ENCODE assay signal across 12 cellular contexts in the genomic region with DNA sequence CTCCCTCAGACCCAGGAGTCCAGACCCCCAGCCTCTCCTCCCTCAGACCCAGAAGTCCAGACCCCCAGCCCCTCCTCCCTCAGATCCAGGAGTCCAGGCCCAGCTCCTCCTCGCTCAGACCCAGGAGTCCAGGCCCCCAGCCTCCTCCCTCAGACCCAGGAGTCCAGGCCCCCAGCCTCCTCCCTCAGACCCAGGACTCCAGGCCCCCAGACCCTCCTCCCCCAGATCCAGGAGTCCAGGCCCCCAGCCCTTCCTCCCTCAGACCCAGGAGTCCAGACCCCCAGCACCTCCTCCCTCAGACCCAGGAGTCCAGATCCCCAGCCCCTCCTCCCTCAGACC. TPM values are rescaled to one million over a fixed set of nuclear protein-coding genes. Genes with fewer than 3 reads are reported as not detected.
DNase-seq lines count a peak whose midpoint lies in the region; ATAC-seq, FAIRE-seq and TF ChIP-seq lines count a peak whose summit lies in the region.
"Not testable (repeated sequence)": the region's sequence is repeated elsewhere in the genome, so short reads cannot be mapped to it uniquely, and the experiment has no call there.
"Had no signal": no experiment of that assay in that cellular context is flagged by ENCODE, and none has a peak within 500 bp of the region (broad histone marks: within the 10 kb centered on the region; RNA-seq: fewer than 3 reads in every experiment).

No MANE protein-coding gene starts in this region.

- H3K79me2 ChIP-seq in DND-41 (ENCODE audit: insufficient read depth, low read length) (peaks cover 27% of the 10 kb centered on the region), PC-9 (ENCODE audit: low read depth) (peaks cover 34% of the 10 kb centered on the region), K562 (ENCODE audit: control insufficient read depth, insufficient read depth, low read length) (peaks cover 22% of the 10 kb centered on the region)

- intact Hi-C loops in PC-9 (cut with micrococcal nuclease; ENCODE audit: unreplicated experiment) (loop anchor here (2.0 to 5.0 kb wide), 2 partner anchors 71 to 95 kb away; a partner anchor contains a TSS), K562 (cut with micrococcal nuclease) (loop anchor here (10.0 kb wide), 2 partner anchors 67 to 103 kb away; a partner anchor contains a TSS)
- intact Hi-C loops in naive thymus-derived CD4-positive, alpha-beta T cell (cut with micrococcal nuclease): loop anchor here in 1 of 2 donors (5.0 kb wide), 1 partner anchor 120 kb away; a partner anchor contains a TSS

- not testable (repeated sequence) for TF ChIP-seq EP300 in K562 (IDR thresholded peaks at IDR 0.05; ENCODE audit: low read length)

- not testable (repeated sequence) for BruUV-seq in PC-9 (replicated peaks; lab: Mats Ljungman, UMichigan); K562 (replicated peaks; lab: Mats Ljungman, UMichigan)

- H3K9me2 ChIP-seq in PC-9 (ENCODE audit: insufficient read depth): not testable (repeated sequence)

- not testable (repeated sequence) for DNase-seq in DND-41; PC-9; activated CD8-positive, alpha-beta memory T cell treated with anti-CD3 and anti-CD28 coated beads, Interleukin-2, amount 10 ng/mL, durations not matched to agents 7 days and 5 days; K562 (ENCODE audit: extremely low read depth in 1 of 4, low spot score in 3 of 4); naive thymus-derived CD4-positive, alpha-beta T cell

- H3K27ac Mint-ChIP-seq in activated CD8-positive, alpha-beta memory T cell treated with anti-CD3 and anti-CD28 coated beads, Interleukin-2, amount 10 ng/mL, durations not matched to agents 7 days and 5 days: not testable (repeated sequence)
- H3K27ac Mint-ChIP-seq in naive thymus-derived CD4-positive, alpha-beta T cell: peak overlapping the region in 3 of 9 donors; percentile 51 to 91 (median 87)

- peak overlapping the region; percentile 93 for H3K4me3 Mint-ChIP-seq in activated CD8-positive, alpha-beta memory T cell treated with anti-CD3 and anti-CD28 coated beads, Interleukin-2, amount 10 ng/mL, durations not matched to agents 7 days and 5 days
- H3K4me3 Mint-ChIP-seq in naive thymus-derived CD4-positive, alpha-beta T cell: peak overlapping the region in 8 of 10 donors; percentile 84 to 95 (median 94)

- POLR2A ChIA-PET in PC-9 (lab: Charles Lee; ENCODE audit: unreplicated experiment): interaction anchor here (0.6 to 1.5 kb wide), 6 partner anchors 28 to 192 kb away, joined by 4 to 9 read pairs (median 6); a partner anchor contains a TSS
- POLR2A ChIA-PET in K562 (lab: Yijun Ruan, JAX): interaction anchor here (0.5 to 2.1 kb wide), 8 partner anchors 8 to 1806 kb away, joined by 3 to 13 read pairs (median 4); a partner anchor contains a TSS
- POLR2A ChIA-PET in naive thymus-derived CD4-positive, alpha-beta T cell (lab: Charles Lee): interaction anchor here (0.6 to 1.7 kb wide), 8 partner anchors 8 to 76 kb away, joined by 3 to 11 read pairs (median 6); a partner anchor contains a TSS

- H3K27me3 Mint-ChIP-seq in activated CD8-positive, alpha-beta memory T cell treated with anti-CD3 and anti-CD28 coated beads, Interleukin-2, amount 10 ng/mL, durations not matched to agents 7 days and 5 days: peaks cover 36% of the 10 kb centered on the region
- H3K27me3 Mint-ChIP-seq in naive thymus-derived CD4-positive, alpha-beta T cell: peaks cover 9 to 48% (median 21%) of the 10 kb centered on the region in 5 donors

- ATAC-seq in DND-41 (ENCODE audit: insufficient read depth, low read depth); activated CD8-positive, alpha-beta memory T cell treated with anti-CD3 and anti-CD28 coated beads, Interleukin-2, amount 10 ng/mL, durations not matched to agents 7 days and 5 days; K562; naive thymus-derived CD4-positive, alpha-beta T cell: not testable (repeated sequence)

- H2AFZ ChIP-seq in DND-41 (ENCODE audit: low read depth, low read length) (peak overlapping the region; percentile 82), K562 (ENCODE audit: low read depth, low read length) (peak overlapping the region; percentile 94; the same call in 1 of the 2 replicates)
- not testable (repeated sequence) for H2AFZ ChIP-seq in PC-9

- not testable (repeated sequence) for TF ChIP-seq RAD21 in K562 (CRISPR knock-in tag; conservative IDR thresholded peaks at IDR 0.05 in 1 of 2, IDR thresholded peaks at IDR 0.05 in 1 of 2)

- H3K4me3 ChIP-seq in DND-41 (ENCODE audit: low read depth in 1 of 2, low read length in 2 of 2): peak overlapping the region in 1 of 2 experiments; percentile 85; a peak in 1 of 4 replicates
- not testable (repeated sequence) for H3K4me3 ChIP-seq in PC-9, K562
- H3K4me3 ChIP-seq in naive thymus-derived CD4-positive, alpha-beta T cell (ENCODE audit: low read length): peak overlapping the region; percentile 96

- peaks cover 15% of the 10 kb centered on the region for H3K36me3 Mint-ChIP-seq in activated CD8-positive, alpha-beta memory T cell treated with anti-CD3 and anti-CD28 coated beads, Interleukin-2, amount 10 ng/mL, durations not matched to agents 7 days and 5 days
- peaks cover 0 to 14% (median 0%) of the 10 kb centered on the region in 5 donors for H3K36me3 Mint-ChIP-seq in naive thymus-derived CD4-positive, alpha-beta T cell

- H3K9me3 ChIP-seq in DND-41 (ENCODE audit: insufficient read depth, low read length, severe bottlenecking); PC-9 (ENCODE audit: insufficient read depth, low read depth); K562 (replicated peaks; ENCODE audit: control insufficient read depth, insufficient read depth, low read depth, low read length); naive thymus-derived CD4-positive, alpha-beta T cell (ENCODE audit: control insufficient read depth in 2 of 3, low read length in 3 of 3): not testable (repeated sequence)

- H3F3A ChIP-seq in PC-9 (ENCODE audit: insufficient read depth, low read depth): peaks cover 45% of the 10 kb centered on the region

- in situ Hi-C loops in K562 (cut with MboI): not testable (repeated sequence)

- not testable (repeated sequence) for FAIRE-seq in K562 (lab: Jason Lieb, UNC)

- 0% methylated on average over 1 of the region's 1 CpG for WGBS in K562 (ENCODE audit: insufficient coverage, low coverage, missing lambda C conversion rate)

- not testable (repeated sequence) for H3K27ac ChIP-seq in DND-41 (ENCODE audit: low read length); PC-9; naive thymus-derived CD4-positive, alpha-beta T cell (ENCODE audit: low read depth, low read length)
- peak overlapping the region; percentile 12; the same call in 1 of the 3 replicates for H3K27ac ChIP-seq in K562 (ENCODE audit: extremely low read depth, low read depth, low read length)

- CTCF ChIA-PET in PC-9 (lab: Charles Lee) (interaction anchor here (0.5 to 1.6 kb wide), 8 partner anchors 23 to 1674 kb away, joined by 3 to 30 read pairs (median 6); no protein-coding TSS in a partner anchor), K562 (lab: Yijun Ruan, JAX; ENCODE audit: low intra/inter-chr PET ratio) (interaction anchor here (1.4 kb wide), 1 partner anchor 192 kb away, joined by 4 read pairs; no protein-coding TSS in a partner anchor)
- CTCF ChIA-PET in activated CD8-positive, alpha-beta memory T cell treated with anti-CD3 and anti-CD28 coated beads, Interleukin-2, amount 10 ng/mL, durations not matched to agents 7 days and 5 days (lab: Charles Lee): interaction anchor here (0.7 to 2.2 kb wide), 34 partner anchors 10 to 225 kb away, joined by 3 to 67 read pairs (median 5); a partner anchor contains a TSS
- CTCF ChIA-PET in naive thymus-derived CD4-positive, alpha-beta T cell (lab: Charles Lee): interaction anchor here (0.9 to 2.2 kb wide), 6 partner anchors 9 to 97 kb away, joined by 6 to 11 read pairs (median 8); no protein-coding TSS in a partner anchor

- not testable (repeated sequence) for H3K9me1 ChIP-seq in K562 (ENCODE audit: control insufficient read depth, insufficient read depth, low read length)

- H3K4me1 Mint-ChIP-seq in activated CD8-positive, alpha-beta memory T cell treated with anti-CD3 and anti-CD28 coated beads, Interleukin-2, amount 10 ng/mL, durations not matched to agents 7 days and 5 days: peaks cover 21% of the 10 kb centered on the region
- peaks cover 5 to 46% (median 36%) of the 10 kb centered on the region in 7 donors for H3K4me1 Mint-ChIP-seq in naive thymus-derived CD4-positive, alpha-beta T cell

- H3K9me3 Mint-ChIP-seq in activated CD8-positive, alpha-beta memory T cell treated with anti-CD3 and anti-CD28 coated beads, Interleukin-2, amount 10 ng/mL, durations not matched to agents 7 days and 5 days (ENCODE audit: low read depth); naive thymus-derived CD4-positive, alpha-beta T cell: not testable (repeated sequence)

- not testable (repeated sequence) for TF ChIP-seq CTCF in DND-41 (IDR thresholded peaks at IDR 0.05; ENCODE audit: borderline replicate concordance, extremely low read depth, low read length, poor library complexity, severe bottlenecking); PC-9 (conservative IDR thresholded peaks at IDR 0.05); K562 (IDR thresholded peaks at IDR 0.05 in 2 of 3, conservative IDR thresholded peaks at IDR 0.05 in 1 of 3; ENCODE audit: insufficient read depth in 2 of 3, low read depth in 1 of 3, low read length in 3 of 3)

- H3K4me1 ChIP-seq in DND-41 (ENCODE audit: insufficient read depth, low read length): peaks cover 20% of the 10 kb centered on the region
- H3K4me1 ChIP-seq in PC-9 (replicated peaks; ENCODE audit: insufficient read depth): not testable (repeated sequence)
- H3K4me1 ChIP-seq in K562 (replicated peaks in 1 of 2; ENCODE audit: control insufficient read depth in 2 of 2, insufficient read depth in 2 of 2, low read length in 2 of 2): peaks cover 19 to 69% of the 10 kb centered on the region in 2 experiments; a peak in 4 of 5 replicates
- H3K4me1 ChIP-seq in naive thymus-derived CD4-positive, alpha-beta T cell (ENCODE audit: control insufficient read depth in 2 of 2, insufficient read depth in 2 of 2, low read length in 2 of 2): peaks cover 15 to 32% of the 10 kb centered on the region in 2 donors

- H3K9ac ChIP-seq in DND-41 (ENCODE audit: low read depth, low read length): peak overlapping the region; percentile 85
- peak overlapping the region in 1 of 2 experiments; percentile 98; a peak in 2 of 4 replicates for H3K9ac ChIP-seq in K562 (ENCODE audit: insufficient read depth in 1 of 2, low read depth in 2 of 2, low read length in 2 of 2)

- H3K4me2 ChIP-seq in DND-41 (ENCODE audit: insufficient read depth, low read length): peak overlapping the region; percentile 76
- H3K4me2 ChIP-seq in PC-9: peak overlapping the region; percentile 99; the same call in 1 of the 2 replicates
- peak overlapping the region; percentile 91; the same call in 1 of the 2 replicates for H3K4me2 ChIP-seq in K562 (ENCODE audit: insufficient read depth, low read length)

- H3K27me3 ChIP-seq in DND-41 (ENCODE audit: insufficient read depth, low read length, poor library complexity): peaks cover 39% of the 10 kb centered on the region
- H3K27me3 ChIP-seq in PC-9 (ENCODE audit: insufficient read depth, low read depth): peaks cover 11% of the 10 kb centered on the region
- not testable (repeated sequence) for H3K27me3 ChIP-seq in K562 (ENCODE audit: control insufficient read depth in 2 of 2, insufficient read depth in 2 of 2, low read length in 2 of 2)
- peaks cover 9 to 21% of the 10 kb centered on the region in 2 donors for H3K27me3 ChIP-seq in naive thymus-derived CD4-positive, alpha-beta T cell (ENCODE audit: control insufficient read depth in 2 of 2, insufficient read depth in 2 of 2, low read length in 2 of 2)

- not testable (repeated sequence) for H4K20me1 ChIP-seq in DND-41 (ENCODE audit: insufficient read depth, low read length); K562 (replicated peaks; ENCODE audit: control insufficient read depth, insufficient read depth, low read length)
- peaks cover 15% of the 10 kb centered on the region for H4K20me1 ChIP-seq in PC-9 (ENCODE audit: insufficient read depth)

- not testable (repeated sequence) for TF ChIP-seq POLR2A in K562 (conservative IDR thresholded peaks at IDR 0.05)

- H3K36me3 ChIP-seq in DND-41 (ENCODE audit: insufficient read depth, low read length): peaks cover 25% of the 10 kb centered on the region
- H3K36me3 ChIP-seq in PC-9 (ENCODE audit: low read depth): peaks cover 24% of the 10 kb centered on the region
- H3K36me3 ChIP-seq in K562 (ENCODE audit: control insufficient read depth, insufficient read depth, low read length): peaks cover 25% of the 10 kb centered on the region
- peaks cover 0 to 30% (median 10%) of the 10 kb centered on the region in 3 experiments for H3K36me3 ChIP-seq in naive thymus-derived CD4-positive, alpha-beta T cell (ENCODE audit: control insufficient read depth in 2 of 3, insufficient read depth in 3 of 3, low read length in 3 of 3)

RNA-seq across cellular contexts. Expression of a gene that starts 0.6 kb away (rescaled TPM):
- total RNA-seq in PC-9 (2021) (220 and 261 TPM in 2 replicates), K562 (2014; rRNA removed) (54.2 and 66.1 TPM in 2 replicates), K562 (2014; rRNA removed; fragmentation: Illumina TruSeq; extraction: Trizol) (49.1 and 52.5 TPM in 2 replicates), K562 (2015; rRNA removed; fragmentation: Illumina TruSeq; extraction: Trizol) (58.5 and 60.6 TPM in 2 replicates), K562 (2021) (133 and 138 TPM in 2 replicates)
- total RNA-seq in activated CD8-positive, alpha-beta memory T cell treated with anti-CD3 and anti-CD28 coated beads, Interleukin-2, amount 10 ng/mL, durations not matched to agents 7 days and 5 days: 10 to 100 TPM; 64.8 to 72.2 TPM
- 108 and 202 TPM in 2 replicates for total RNA-seq in K562 (2011; cell fraction: chromatin; rRNA removed; ENCODE audit: low replicate concordance)
- total RNA-seq in K562 (2011; cell fraction: nucleolus; rRNA removed): 194 and 232 TPM in 2 replicates
- 218 and 234 TPM in 2 replicates for total RNA-seq in K562 (2011; cell fraction: nucleoplasm; rRNA removed)
- polyA plus RNA-seq in K562 (2011; rRNA removed) (82.9 and 185 TPM in 2 replicates), K562 (2014; fragmentation: Illumina TruSeq; extraction: Trizol) (165 and 185 TPM in 2 replicates), K562 (2014; fragmentation: Nextera tagmentation; extraction: Ambion mirVana) (10 to 100 TPM in 1 of 2 experiments, 1 to 10 TPM in 1; 6.1 to 11.1 TPM), K562 (2014; rRNA removed) (75.0 and 76.4 TPM in 2 replicates)
- polyA plus RNA-seq in K562 (2011; cell fraction: cytosol; rRNA removed): 130 and 145 TPM in 2 replicates
- polyA plus RNA-seq in K562 (2011; cell fraction: nucleus; rRNA removed): 95.0 and 123 TPM in 2 replicates
- polyA plus RNA-seq in K562 (2012): 104 and 182 TPM in 2 replicates
- polyA minus RNA-seq in K562 (2011; rRNA and poly(A)+ RNA removed): 42.4 and 68.6 TPM in 2 replicates
- 60.7 and 117 TPM in 2 replicates for polyA minus RNA-seq in K562 (2011; cell fraction: cytosol; rRNA and poly(A)+ RNA removed)
- polyA minus RNA-seq in K562 (2011; cell fraction: nucleus; rRNA and poly(A)+ RNA removed): 10.4 and 21.3 TPM in 2 replicates
- 10 to 100 TPM; 42.7 to 73.9 (median 52.3) TPM for total RNA-seq in naive thymus-derived CD4-positive, alpha-beta T cell
- 10 to 100 TPM; 22.2 to 24.3 TPM for polyA plus RNA-seq in naive thymus-derived CD4-positive, alpha-beta T cell

RNA-seq across cellular contexts. Expression of a gene that starts 1.5 kb away (rescaled TPM):
- total RNA-seq in PC-9 (2021) (3.2 and 3.8 TPM in 2 replicates), K562 (2014; rRNA removed) (4.7 and 5.3 TPM in 2 replicates), K562 (2014; rRNA removed; fragmentation: Illumina TruSeq; extraction: Trizol) (0.86 and 0.98 TPM in 2 replicates), K562 (2015; rRNA removed; fragmentation: Illumina TruSeq; extraction: Trizol) (1.8 and 2.7 TPM in 2 replicates), K562 (2021) (24.7 and 31.5 TPM in 2 replicates)
- total RNA-seq in activated CD8-positive, alpha-beta memory T cell treated with anti-CD3 and anti-CD28 coated beads, Interleukin-2, amount 10 ng/mL, durations not matched to agents 7 days and 5 days: under 1 TPM; 0.09 to 0.18 TPM
- 10.1 and 29.7 TPM in 2 replicates for total RNA-seq in K562 (2011; cell fraction: chromatin; rRNA removed; ENCODE audit: low replicate concordance)
- 20.7 and 23.5 TPM in 2 replicates for total RNA-seq in K562 (2011; cell fraction: nucleolus; rRNA removed)
- total RNA-seq in K562 (2011; cell fraction: nucleoplasm; rRNA removed): 16.9 and 17.3 TPM in 2 replicates
- polyA plus RNA-seq in K562 (2011; rRNA removed) (0.95 and 2.5 TPM in 2 replicates), K562 (2014; fragmentation: Illumina TruSeq; extraction: Trizol) (7.5 and 12.0 TPM in 2 replicates), K562 (2014; fragmentation: Nextera tagmentation; extraction: Ambion mirVana) (under 1 TPM; 0.32 to 0.55 TPM), K562 (2014; rRNA removed) (5.3 and 5.6 TPM in 2 replicates)
- 2.4 and 3.0 TPM in 2 replicates for polyA plus RNA-seq in K562 (2011; cell fraction: cytosol; rRNA removed)
- 10.1 and 14.4 TPM in 2 replicates for polyA plus RNA-seq in K562 (2011; cell fraction: nucleus; rRNA removed)
- 12.9 and 14.4 TPM in 2 replicates for polyA plus RNA-seq in K562 (2012)
- 1.9 and 2.3 TPM in 2 replicates for polyA minus RNA-seq in K562 (2011; rRNA and poly(A)+ RNA removed)
- polyA minus RNA-seq in K562 (2011; cell fraction: cytosol; rRNA and poly(A)+ RNA removed): 15.0 and 18.7 TPM in 2 replicates
- polyA minus RNA-seq in K562 (2011; cell fraction: nucleus; rRNA and poly(A)+ RNA removed): 7.8 and 8.8 TPM in 2 replicates
- under 1 TPM; 0.08 to 0.39 (median 0.11) TPM for total RNA-seq in naive thymus-derived CD4-positive, alpha-beta T cell
- not detected for polyA plus RNA-seq in naive thymus-derived CD4-positive, alpha-beta T cell
- total RNA-seq: SJCRH30 had no signal

RNA-seq across cellular contexts. Expression of a gene that starts 27.8 kb away (rescaled TPM):
- total RNA-seq in PC-9 (2021) (1.3 and 2.1 TPM in 2 replicates), K562 (2014; rRNA removed) (not detected in 2 replicates), K562 (2014; rRNA removed; fragmentation: Illumina TruSeq; extraction: Trizol) (not detected in 2 replicates), K562 (2015; rRNA removed; fragmentation: Illumina TruSeq; extraction: Trizol) (not detected in 2 replicates), K562 (2021) (not detected in 2 replicates)
- total RNA-seq in activated CD8-positive, alpha-beta memory T cell treated with anti-CD3 and anti-CD28 coated beads, Interleukin-2, amount 10 ng/mL, durations not matched to agents 7 days and 5 days: not detected
- not detected in 2 replicates for total RNA-seq in K562 (2011; cell fraction: chromatin; rRNA removed; ENCODE audit: low replicate concordance)
- total RNA-seq in K562 (2011; cell fraction: nucleolus; rRNA removed): not detected in 2 replicates
- total RNA-seq in K562 (2011; cell fraction: nucleoplasm; rRNA removed): not detected in 2 replicates
- polyA plus RNA-seq in K562 (2011; rRNA removed) (0.19 TPM in 1 of 2 replicates, not detected in the other), K562 (2014; fragmentation: Illumina TruSeq; extraction: Trizol) (0.28 TPM in 1 of 2 replicates, not detected in the other), K562 (2014; fragmentation: Nextera tagmentation; extraction: Ambion mirVana) (under 1 TPM in 1 of 2 experiments, not detected in 1; 0.14 TPM), K562 (2014; rRNA removed) (0.07 TPM in 1 of 2 replicates, not detected in the other)
- polyA plus RNA-seq in K562 (2011; cell fraction: cytosol; rRNA removed): 0.07 and 0.09 TPM in 2 replicates
- not detected in 2 replicates for polyA plus RNA-seq in K562 (2011; cell fraction: nucleus; rRNA removed)
- 0.22 and 0.46 TPM in 2 replicates for polyA plus RNA-seq in K562 (2012)
- polyA minus RNA-seq in K562 (2011; rRNA and poly(A)+ RNA removed): 0.21 TPM in 2 replicates
- not detected in 2 replicates for polyA minus RNA-seq in K562 (2011; cell fraction: cytosol; rRNA and poly(A)+ RNA removed)
- not detected in 2 replicates for polyA minus RNA-seq in K562 (2011; cell fraction: nucleus; rRNA and poly(A)+ RNA removed)
- total RNA-seq in naive thymus-derived CD4-positive, alpha-beta T cell: not detected
- polyA plus RNA-seq in naive thymus-derived CD4-positive, alpha-beta T cell: not detected
- total RNA-seq: aorta; heart left ventricle; left cardiac atrium; myocyte; Peyer's patch; SJCRH30; T-helper 1 cell treated with Interleukin-12 subunit alpha and Interleukin-12 subunit beta and Interleukin-4 antibody, amounts not matched to agents 30 ng/mL and 1 ng/mL, for 36 hours had no signal
- polyA plus RNA-seq: aorta, heart left ventricle had no signal

RNA-seq across cellular contexts. Expression of a gene that starts 28.2 kb away (rescaled TPM):
- total RNA-seq in PC-9 (2021) (24.8 and 31.3 TPM in 2 replicates), K562 (2014; rRNA removed) (2.3 and 5.1 TPM in 2 replicates), K562 (2014; rRNA removed; fragmentation: Illumina TruSeq; extraction: Trizol) (0.96 and 1.9 TPM in 2 replicates), K562 (2015; rRNA removed; fragmentation: Illumina TruSeq; extraction: Trizol) (2.5 and 4.3 TPM in 2 replicates), K562 (2021) (7.9 and 8.8 TPM in 2 replicates)
- 10 to 100 TPM; 16.7 to 22.3 TPM for total RNA-seq in activated CD8-positive, alpha-beta memory T cell treated with anti-CD3 and anti-CD28 coated beads, Interleukin-2, amount 10 ng/mL, durations not matched to agents 7 days and 5 days
- 29.3 and 59.3 TPM in 2 replicates for total RNA-seq in K562 (2011; cell fraction: chromatin; rRNA removed; ENCODE audit: low replicate concordance)
- total RNA-seq in K562 (2011; cell fraction: nucleolus; rRNA removed): 38.5 and 49.2 TPM in 2 replicates
- total RNA-seq in K562 (2011; cell fraction: nucleoplasm; rRNA removed): 33.1 and 37.4 TPM in 2 replicates
- polyA plus RNA-seq in K562 (2011; rRNA removed) (6.6 and 12.4 TPM in 2 replicates), K562 (2014; fragmentation: Illumina TruSeq; extraction: Trizol) (4.7 and 5.0 TPM in 2 replicates), K562 (2014; fragmentation: Nextera tagmentation; extraction: Ambion mirVana) (under 1 TPM; 0.66 to 0.67 TPM), K562 (2014; rRNA removed) (7.2 and 7.8 TPM in 2 replicates)
- 9.7 and 10.7 TPM in 2 replicates for polyA plus RNA-seq in K562 (2011; cell fraction: cytosol; rRNA removed)
- 52.1 and 58.7 TPM in 2 replicates for polyA plus RNA-seq in K562 (2011; cell fraction: nucleus; rRNA removed)
- polyA plus RNA-seq in K562 (2012): 5.2 and 12.0 TPM in 2 replicates
- 3.8 and 5.5 TPM in 2 replicates for polyA minus RNA-seq in K562 (2011; rRNA and poly(A)+ RNA removed)
- 10.0 and 12.9 TPM in 2 replicates for polyA minus RNA-seq in K562 (2011; cell fraction: cytosol; rRNA and poly(A)+ RNA removed)
- polyA minus RNA-seq in K562 (2011; cell fraction: nucleus; rRNA and poly(A)+ RNA removed): 8.5 and 16.0 TPM in 2 replicates
- total RNA-seq in naive thymus-derived CD4-positive, alpha-beta T cell: 10 to 100 TPM; 11.6 to 39.8 (median 20.1) TPM
- polyA plus RNA-seq in naive thymus-derived CD4-positive, alpha-beta T cell: 10 to 100 TPM in 1 of 2 donors, 1 to 10 TPM in 1; 5.7 to 12.7 TPM

RNA-seq across cellular contexts. Expression of a gene that starts 53.8 kb away (rescaled TPM):
- total RNA-seq in PC-9 (2021) (35.5 and 44.2 TPM in 2 replicates), K562 (2014; rRNA removed) (44.0 and 48.7 TPM in 2 replicates), K562 (2014; rRNA removed; fragmentation: Illumina TruSeq; extraction: Trizol) (20.4 and 21.2 TPM in 2 replicates), K562 (2015; rRNA removed; fragmentation: Illumina TruSeq; extraction: Trizol) (47.2 and 50.6 TPM in 2 replicates), K562 (2021) (87.2 and 88.2 TPM in 2 replicates)
- 10 to 100 TPM; 37.9 to 58.7 TPM for total RNA-seq in activated CD8-positive, alpha-beta memory T cell treated with anti-CD3 and anti-CD28 coated beads, Interleukin-2, amount 10 ng/mL, durations not matched to agents 7 days and 5 days
- total RNA-seq in K562 (2011; cell fraction: chromatin; rRNA removed; ENCODE audit: low replicate concordance): 26.3 and 57.2 TPM in 2 replicates
- 42.0 and 43.3 TPM in 2 replicates for total RNA-seq in K562 (2011; cell fraction: nucleolus; rRNA removed)
- 29.6 and 33.7 TPM in 2 replicates for total RNA-seq in K562 (2011; cell fraction: nucleoplasm; rRNA removed)
- polyA plus RNA-seq in K562 (2011; rRNA removed) (22.2 and 22.4 TPM in 2 replicates), K562 (2014; fragmentation: Illumina TruSeq; extraction: Trizol) (24.5 and 44.3 TPM in 2 replicates), K562 (2014; fragmentation: Nextera tagmentation; extraction: Ambion mirVana) (1 to 10 TPM; 1.5 to 2.6 TPM), K562 (2014; rRNA removed) (51.4 and 55.4 TPM in 2 replicates)
- polyA plus RNA-seq in K562 (2011; cell fraction: cytosol; rRNA removed): 20.0 and 52.3 TPM in 2 replicates
- 13.5 and 20.7 TPM in 2 replicates for polyA plus RNA-seq in K562 (2011; cell fraction: nucleus; rRNA removed)
- 26.6 and 47.2 TPM in 2 replicates for polyA plus RNA-seq in K562 (2012)
- 11.4 and 14.9 TPM in 2 replicates for polyA minus RNA-seq in K562 (2011; rRNA and poly(A)+ RNA removed)
- 25.1 and 33.2 TPM in 2 replicates for polyA minus RNA-seq in K562 (2011; cell fraction: cytosol; rRNA and poly(A)+ RNA removed)
- polyA minus RNA-seq in K562 (2011; cell fraction: nucleus; rRNA and poly(A)+ RNA removed): 12.3 and 17.1 TPM in 2 replicates
- 10 to 100 TPM; 26.1 to 45.8 (median 36.3) TPM for total RNA-seq in naive thymus-derived CD4-positive, alpha-beta T cell
- polyA plus RNA-seq in naive thymus-derived CD4-positive, alpha-beta T cell: 10 to 100 TPM; 42.8 to 51.6 TPM
